Comparison of ENCODE assay signal across 17 cellular contexts in genomic region chr7:2616973-2617709, GRCh38. TPM values are rescaled to one million over a fixed set of nuclear protein-coding genes. Genes with fewer than 3 reads are reported as not detected.
DNase-seq lines count a peak whose midpoint lies in the region; ATAC-seq and TF ChIP-seq lines count a peak whose summit lies in the region.
"Had no signal": no experiment of that assay in that cellular context is flagged by ENCODE, and none has a peak within 500 bp of the region (broad histone marks: within the 10 kb centered on the region; RNA-seq: fewer than 3 reads in every experiment).

No MANE protein-coding gene starts in this region.

- ATAC-seq in GM23338 (peak; percentile 14), WTC11 (no peak), right cardiac atrium (peak; percentile 6 to 34), aorta (ENCODE audit: low FRiP score) (no peak)
- ATAC-seq: lower lobe of right lung had no signal

- no peaks in the 10 kb centered on the region for H3K79me2 ChIP-seq in GM23338 (replicated peaks; ENCODE audit: insufficient read depth)

- H3K27ac ChIP-seq in GM23338 (ENCODE audit: low read depth): no peak overlapping the region
- no peak overlapping the region for H3K27ac ChIP-seq in right cardiac atrium (ENCODE audit: low read length)
- no peak overlapping the region for H3K27ac ChIP-seq in esophagus muscularis mucosa (replicated peaks in 1 of 4)
- H3K27ac ChIP-seq in aorta (ENCODE audit: low read depth in 1 of 2, low read length in 2 of 2): no peak overlapping the region
- H3K27ac ChIP-seq: lower lobe of right lung, ovary, transverse colon had no signal

- POLR2A ChIA-PET in WTC11 (lab: Charles Lee): interaction anchor here (0.9 to 1.1 kb wide), 3 partner anchors 15 to 142 kb away, joined by 3 read pairs; partner anchors contain the start of gene TTYH3

- TF ChIP-seq POLR2A in esophagus muscularis mucosa (IDR thresholded peaks at IDR 0.05; ENCODE audit: low read depth): no peak

- intact Hi-C loops in right cardiac atrium (cut with DNase I): no loop called here
- intact Hi-C loops in esophagus muscularis mucosa (cut with DNase I): no loop called here
- intact Hi-C loops in aorta (cut with DNase I): no loop called here

- WGBS in right cardiac atrium: 51% methylated on average over 26 of the region's 26 CpGs
- 55% methylated on average over 14 of the region's 26 CpGs for WGBS in esophagus muscularis mucosa
- 27 to 33% methylated on average over 26 of the region's 26 CpGs for WGBS in aorta, 2 donors

- H3K4me2 ChIP-seq in GM23338: peak overlapping the region; percentile 55; the same call in 1 of the 2 replicates

- H3K36me3 ChIP-seq in GM23338 (ENCODE audit: insufficient read depth) (no peaks in the 10 kb centered on the region), esophagus muscularis mucosa (no peaks in the 10 kb centered on the region), aorta (ENCODE audit: control insufficient read depth in 1 of 2, insufficient read depth in 2 of 2, low read length in 1 of 2) (no peaks in the 10 kb centered on the region)
- H3K36me3 ChIP-seq: lower lobe of right lung, ovary, transverse colon had no signal

- H3K9me3 ChIP-seq in right cardiac atrium (ENCODE audit: control insufficient read depth, low read length) (no peaks in the 10 kb centered on the region), esophagus muscularis mucosa (no peaks in the 10 kb centered on the region), aorta (ENCODE audit: control insufficient read depth, low read length) (no peaks in the 10 kb centered on the region)
- H3K9me3 ChIP-seq: lower lobe of right lung, ovary, transverse colon had no signal

- peaks cover 18% of the 10 kb centered on the region for H3K4me1 ChIP-seq in GM23338 (ENCODE audit: insufficient read depth)
- H3K4me1 ChIP-seq in right cardiac atrium (ENCODE audit: control insufficient read depth, insufficient read depth, low read length): peaks cover 3% of the 10 kb centered on the region
- H3K4me1 ChIP-seq in esophagus muscularis mucosa: peaks cover 53 to 68% (median 62%) of the 10 kb centered on the region in 4 donors
- no peaks in the 10 kb centered on the region for H3K4me1 ChIP-seq in aorta (ENCODE audit: control insufficient read depth in 1 of 2, insufficient read depth in 2 of 2, low read length in 2 of 2)

- TF ChIP-seq CTCF in GM23338 (conservative IDR thresholded peaks at IDR 0.05; ENCODE audit: low read depth in 2 of 2): no peak
- TF ChIP-seq CTCF in WTC11 (IDR thresholded peaks at IDR 0.05): no peak
- TF ChIP-seq CTCF in esophagus muscularis mucosa (IDR thresholded peaks at IDR 0.05): no peak

- no peaks in the 10 kb centered on the region for H3K9me2 ChIP-seq in GM23338 (ENCODE audit: insufficient read depth)

- H3K9me3 Mint-ChIP-seq in GM23338 (no peaks in the 10 kb centered on the region), WTC11 (no peaks in the 10 kb centered on the region)
- H3K9me3 Mint-ChIP-seq: central memory CD8-positive, alpha-beta T cell had no signal

- no peak for DNase-seq in GM23338 (ENCODE audit: low spot score)
- DNase-seq in WTC11 (ENCODE audit: low spot score): no peak
- DNase-seq in right cardiac atrium: peak in 2 of 3 donors; percentile 60 to 67
- peak; percentile 72 for DNase-seq in putamen (ENCODE audit: low spot score)
- DNase-seq in esophagus muscularis mucosa (ENCODE audit: extremely low spot score): no peak
- no peak for DNase-seq in NCI-H1436 treated with DMSO at 0.1 percent for 48 hours (lab: John Stamatoyannopoulos, UW)
- DNase-seq in aorta: no peak
- no peak for DNase-seq in activated CD4-positive, alpha-beta T cell treated with anti-CD3 and anti-CD28 coated beads, Interleukin-2, amount 50 U/mL, for 4 hours
- DNase-seq: activated CD4-positive, CD25-positive, alpha-beta regulatory T cell; activated naive CD4-positive, alpha-beta T cell treated with anti-CD3 and anti-CD28 coated beads, Interleukin-2, amount 50 U/mL, for 16 hours; DMS79; lower lobe of right lung; NCI-H1105 treated with DMSO at 0.1 percent for 48 hours; ovary; T-helper 1 cell; transverse colon had no signal

- peaks cover 24% of the 10 kb centered on the region for H3K27me3 Mint-ChIP-seq in GM23338 (ENCODE audit: insufficient read depth, low read depth, poor library complexity)
- no peaks in the 10 kb centered on the region; the same call in 1 of the 2 replicates for H3K27me3 Mint-ChIP-seq in WTC11 (ENCODE audit: low read depth)
- H3K27me3 Mint-ChIP-seq: central memory CD8-positive, alpha-beta T cell had no signal

- peak overlapping the region; percentile 59 for H3K27ac Mint-ChIP-seq in GM23338
- H3K27ac Mint-ChIP-seq in WTC11: peak overlapping the region; percentile 41

- H3K27me3 ChIP-seq in GM23338 (ENCODE audit: insufficient read depth): no peaks in the 10 kb centered on the region
- no peaks in the 10 kb centered on the region for H3K27me3 ChIP-seq in right cardiac atrium (ENCODE audit: control insufficient read depth, insufficient read depth)
- H3K27me3 ChIP-seq in esophagus muscularis mucosa: no peaks in the 10 kb centered on the region
- H3K27me3 ChIP-seq in aorta (ENCODE audit: control insufficient read depth in 1 of 2, insufficient read depth in 2 of 2, low read length in 1 of 2): no peaks in the 10 kb centered on the region
- H3K27me3 ChIP-seq: ovary, transverse colon had no signal

- peak overlapping the region; percentile 94 for H2AFZ ChIP-seq in GM23338

- H3K4me1 Mint-ChIP-seq in GM23338 (peaks cover 45% of the 10 kb centered on the region), WTC11 (peaks cover 42% of the 10 kb centered on the region)

- H3K36me3 Mint-ChIP-seq in GM23338 (ENCODE audit: low read depth): no peaks in the 10 kb centered on the region
- H3K36me3 Mint-ChIP-seq in WTC11: no peaks in the 10 kb centered on the region

- CTCF ChIA-PET in WTC11 (lab: Charles Lee): interaction anchor here (0.9 to 2.0 kb wide), 10 partner anchors 8 to 165 kb away, joined by 3 to 12 read pairs (median 4); partner anchors contain the start of gene TTYH3

- H3F3A ChIP-seq in GM23338 (replicated peaks; ENCODE audit: low read depth): peaks cover 14% of the 10 kb centered on the region; the same call in 1 of the 2 replicates

- H3K4me3 ChIP-seq in GM23338 (no peak overlapping the region), right cardiac atrium (ENCODE audit: low read length) (no peak overlapping the region), esophagus muscularis mucosa (no peak overlapping the region), aorta (ENCODE audit: low read length in 2 of 2) (no peak overlapping the region)
- H3K4me3 ChIP-seq: lower lobe of right lung, ovary, transverse colon had no signal

- no peak for TF ChIP-seq EP300 in esophagus muscularis mucosa (IDR thresholded peaks at IDR 0.05)

- H4K20me1 ChIP-seq in GM23338 (replicated peaks; ENCODE audit: insufficient read depth): no peaks in the 10 kb centered on the region

- H3K4me3 Mint-ChIP-seq in GM23338: peak overlapping the region; percentile 8; the same call in 1 of the 3 replicates
- no peak overlapping the region for H3K4me3 Mint-ChIP-seq in WTC11
- H3K4me3 Mint-ChIP-seq: central memory CD8-positive, alpha-beta T cell had no signal

TF ChIP-seq in GM23338, 12 proteins besides CTCF, POLR2A, EP300 and RAD21 (continues in another document):
- TF ChIP-seq, protein P1, sequence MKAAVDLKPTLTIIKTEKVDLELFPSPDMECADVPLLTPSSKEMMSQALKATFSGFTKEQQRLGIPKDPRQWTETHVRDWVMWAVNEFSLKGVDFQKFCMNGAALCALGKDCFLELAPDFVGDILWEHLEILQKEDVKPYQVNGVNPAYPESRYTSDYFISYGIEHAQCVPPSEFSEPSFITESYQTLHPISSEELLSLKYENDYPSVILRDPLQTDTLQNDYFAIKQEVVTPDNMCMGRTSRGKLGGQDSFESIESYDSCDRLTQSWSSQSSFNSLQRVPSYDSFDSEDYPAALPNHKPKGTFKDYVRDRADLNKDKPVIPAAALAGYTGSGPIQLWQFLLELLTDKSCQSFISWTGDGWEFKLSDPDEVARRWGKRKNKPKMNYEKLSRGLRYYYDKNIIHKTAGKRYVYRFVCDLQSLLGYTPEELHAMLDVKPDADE (IDR thresholded peaks at IDR 0.05): no peak
- TF ChIP-seq ZNF114 (CRISPR knock-in tag; IDR thresholded peaks at IDR 0.05) (no peak), STAT1 (IDR thresholded peaks at IDR 0.05; ENCODE audit: unreplicated experiment) (no peak), EZH2 (IDR thresholded peaks at IDR 0.05; ENCODE audit: low read depth, unreplicated experiment) (no peak), NANOG (IDR thresholded peaks at IDR 0.05; ENCODE audit: borderline replicate concordance) (no peak)

TF ChIP-seq in WTC11, 78 proteins besides CTCF, POLR2A, EP300 and RAD21 (continues in another document):
- TF ChIP-seq, protein P2, sequence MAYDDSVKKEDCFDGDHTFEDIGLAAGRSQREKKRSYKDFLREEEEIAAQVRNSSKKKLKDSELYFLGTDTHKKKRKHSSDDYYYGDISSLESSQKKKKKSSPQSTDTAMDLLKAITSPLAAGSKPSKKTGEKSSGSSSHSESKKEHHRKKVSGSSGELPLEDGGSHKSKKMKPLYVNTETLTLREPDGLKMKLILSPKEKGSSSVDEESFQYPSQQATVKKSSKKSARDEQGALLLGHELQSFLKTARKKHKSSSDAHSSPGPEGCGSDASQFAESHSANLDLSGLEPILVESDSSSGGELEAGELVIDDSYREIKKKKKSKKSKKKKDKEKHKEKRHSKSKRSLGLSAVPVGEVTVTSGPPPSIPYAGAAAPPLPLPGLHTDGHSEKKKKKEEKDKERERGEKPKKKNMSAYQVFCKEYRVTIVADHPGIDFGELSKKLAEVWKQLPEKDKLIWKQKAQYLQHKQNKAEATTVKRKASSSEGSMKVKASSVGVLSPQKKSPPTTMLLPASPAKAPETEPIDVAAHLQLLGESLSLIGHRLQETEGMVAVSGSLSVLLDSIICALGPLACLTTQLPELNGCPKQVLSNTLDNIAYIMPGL (CRISPR knock-in tag; IDR thresholded peaks at IDR 0.05): no peak

RNA-seq across cellular contexts. Expression of gene TTYH3, which starts 14.6 kb away (rescaled TPM):
- total RNA-seq in GM23338 (2014; rRNA removed; shearing (Covaris generic)): 113 and 126 TPM in 2 replicates
- 59.6 and 62.3 TPM in 2 replicates for polyA plus RNA-seq in GM23338 (2016; fragmentation: Nextera tagmentation; extraction: Ambion mirVana)
- total RNA-seq in WTC11 (2021): 178 to 190 TPM (median 181 TPM) in 3 replicates
- 10 to 100 TPM; 12.4 to 25.0 (median 17.0) TPM for total RNA-seq in right cardiac atrium
- polyA plus RNA-seq in right cardiac atrium: 8.1 TPM
- 10 to 100 TPM; 17.4 to 25.7 (median 20.2) TPM for total RNA-seq in esophagus muscularis mucosa
- total RNA-seq in aorta: 10 to 100 TPM; 58.9 to 79.9 TPM
- 10 to 100 TPM; 10.5 to 14.9 TPM for polyA plus RNA-seq in aorta

RNA-seq across cellular contexts. Expression of gene IQCE, which starts 58.4 kb away (rescaled TPM):
- total RNA-seq in GM23338 (2014; rRNA removed; shearing (Covaris generic)): 5.0 and 6.5 TPM in 2 replicates
- 5.9 and 7.7 TPM in 2 replicates for polyA plus RNA-seq in GM23338 (2016; fragmentation: Nextera tagmentation; extraction: Ambion mirVana)
- total RNA-seq in WTC11 (2021): 4.4 to 4.7 TPM (median 4.6 TPM) in 3 replicates
- total RNA-seq in right cardiac atrium: 10 to 100 TPM; 10.6 to 16.0 (median 15.2) TPM
- 7.9 TPM for polyA plus RNA-seq in right cardiac atrium
- total RNA-seq in esophagus muscularis mucosa: 10 to 100 TPM; 13.0 to 22.4 (median 18.0) TPM
- 10 to 100 TPM; 12.0 to 18.2 TPM for total RNA-seq in aorta
- 10 to 100 TPM in 1 of 2 donors, 1 to 10 TPM in 1; 6.1 to 10.5 TPM for polyA plus RNA-seq in aorta

Comparison
In these comparisons a context has a peak if more than half of its experiments do, and no peak if none do; other contexts are left out.
1. ATAC-seq: peak in GM23338 (single experiment) and right cardiac atrium (2 of 2); none in WTC11 (single experiment) and aorta (single experiment).
2. DNase-seq: peak in right cardiac atrium (2 of 3) and putamen (single experiment); none in GM23338 (single experiment), WTC11 (single experiment), esophagus muscularis mucosa (single experiment), NCI-H1436 treated with DMSO at 0.1 percent for 48 hours (single experiment), aorta (0 of 2) and activated CD4-positive, alpha-beta T cell treated with anti-CD3 and anti-CD28 coated beads, Interleukin-2, amount 50 U/mL, for 4 hours (0 of 2).